Comparison of ENCODE assay signal across 9 cellular contexts in the genomic region with DNA sequence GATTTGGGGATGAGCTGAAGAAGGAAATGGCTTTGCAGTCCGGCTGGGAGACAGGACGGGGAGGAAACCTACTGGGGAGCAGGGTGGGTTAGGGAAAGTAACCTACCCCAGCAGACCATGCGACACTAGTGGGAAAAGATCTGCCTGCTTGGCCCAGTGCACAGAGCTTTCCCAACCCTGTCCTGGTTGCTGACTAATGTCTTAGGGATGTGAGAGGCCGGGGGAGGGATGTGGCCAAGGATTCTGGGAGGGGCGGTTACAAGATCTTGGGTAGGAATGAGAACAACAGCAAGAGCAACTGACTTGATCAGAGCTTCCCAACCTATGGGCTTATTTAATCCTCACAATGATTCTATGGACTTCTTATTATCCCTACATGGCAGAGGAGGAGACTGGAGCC. TPM values are rescaled to one million over a fixed set of nuclear protein-coding genes. Genes with fewer than 3 reads are reported as not detected.
DNase-seq lines count a peak whose midpoint lies in the region; TF ChIP-seq lines count a peak whose summit lies in the region.
"Had no signal": no experiment of that assay in that cellular context is flagged by ENCODE, and none has a peak within 500 bp of the region (broad histone marks: within the 10 kb centered on the region; RNA-seq: fewer than 3 reads in every experiment).

No MANE protein-coding gene starts in this region.

- H3K27me3 ChIP-seq in neural progenitor cell = no peaks in the 10 kb centered on the region

- H3K9me3 ChIP-seq in neural progenitor cell (ENCODE audit: low read depth) = no peaks in the 10 kb centered on the region

- H3K36me3 Mint-ChIP-seq in neural progenitor cell = no peaks in the 10 kb centered on the region
- no peaks in the 10 kb centered on the region for H3K36me3 Mint-ChIP-seq in activated T-helper 2 cell treated with anti-CD3 and anti-CD28 coated beads, Interferon-gamma antibody, Interleukin-2, Interleukin-4, amounts not matched to agents 10 μg/mL and 5 μg/mL and 100 μg/mL, durations not matched to agents 14 hours and 24 hours and 36 hours (ENCODE audit: low read depth)

- intact Hi-C loops in activated T-helper 2 cell treated with anti-CD3 and anti-CD28 coated beads, Interferon-gamma antibody, Interleukin-2, Interleukin-4, amounts not matched to agents 10 μg/mL and 5 μg/mL and 100 μg/mL, durations not matched to agents 14 hours and 24 hours and 36 hours (cut with micrococcal nuclease) = loop anchor here (5.0 kb wide), 1 partner anchor 116 kb away; no protein-coding TSS in a partner anchor

- DNase-seq in AG08396 (ENCODE audit: low spot score) (peak; percentile 90), RKO (ENCODE audit: low spot score) (peak; percentile 5), fibroblast of the aortic adventitia (ENCODE audit: low read depth) (peak; percentile 95), neural progenitor cell (ENCODE audit: low spot score) (no peak), NCI-H526 treated with DMSO at 0.1 percent for 48 hours (lab: John Stamatoyannopoulos, UW) (no peak), SK-N-DZ (ENCODE audit: low spot score) (no peak), SHP77 (lab: John Stamatoyannopoulos, UW) (no peak)
- DNase-seq in activated T-helper 2 cell treated with anti-CD3 and anti-CD28 coated beads, Interferon-gamma antibody, Interleukin-2, Interleukin-4, amounts not matched to agents 10 μg/mL and 5 μg/mL and 100 μg/mL, durations not matched to agents 14 hours and 24 hours and 36 hours (ENCODE audit: low spot score) = no peak

- H3K27ac ChIP-seq in neural progenitor cell = no peak overlapping the region
- H3K27ac ChIP-seq: C4-2B had no signal

- no peaks in the 10 kb centered on the region for H4K20me1 ChIP-seq in neural progenitor cell (ENCODE audit: low read depth)

- H3K4me1 Mint-ChIP-seq in neural progenitor cell = peaks cover 23% of the 10 kb centered on the region
- H3K4me1 Mint-ChIP-seq in activated T-helper 2 cell treated with anti-CD3 and anti-CD28 coated beads, Interferon-gamma antibody, Interleukin-2, Interleukin-4, amounts not matched to agents 10 μg/mL and 5 μg/mL and 100 μg/mL, durations not matched to agents 14 hours and 24 hours and 36 hours (ENCODE audit: low read depth) = no peaks in the 10 kb centered on the region

- H3K4me3 ChIP-seq in fibroblast of the aortic adventitia (ENCODE audit: low read depth, low read length) (no peak overlapping the region), neural progenitor cell (no peak overlapping the region)

- H3K27me3 Mint-ChIP-seq in neural progenitor cell (ENCODE audit: insufficient read depth, low read depth) = no peaks in the 10 kb centered on the region
- H3K27me3 Mint-ChIP-seq in activated T-helper 2 cell treated with anti-CD3 and anti-CD28 coated beads, Interferon-gamma antibody, Interleukin-2, Interleukin-4, amounts not matched to agents 10 μg/mL and 5 μg/mL and 100 μg/mL, durations not matched to agents 14 hours and 24 hours and 36 hours (ENCODE audit: low read depth) = peaks cover 3% of the 10 kb centered on the region

- no peak overlapping the region for H3K9ac ChIP-seq in neural progenitor cell

- H2AFZ ChIP-seq in neural progenitor cell (replicated peaks) = no peak overlapping the region

- H3F3A ChIP-seq in neural progenitor cell (ENCODE audit: low read depth) = no peaks in the 10 kb centered on the region

- no peak overlapping the region for H3K4me2 ChIP-seq in neural progenitor cell

- no peaks in the 10 kb centered on the region for H3K36me3 ChIP-seq in neural progenitor cell

- no peaks in the 10 kb centered on the region for H3K79me2 ChIP-seq in neural progenitor cell (ENCODE audit: low read depth)

- TF ChIP-seq CTCF in fibroblast of the aortic adventitia (IDR thresholded peaks at IDR 0.05; ENCODE audit: insufficient read depth, low read length) = peak; percentile 7
- TF ChIP-seq CTCF in neural progenitor cell (IDR thresholded peaks at IDR 0.05) = no peak

- H3K4me3 Mint-ChIP-seq in neural progenitor cell = no peak overlapping the region
- H3K4me3 Mint-ChIP-seq in activated T-helper 2 cell treated with anti-CD3 and anti-CD28 coated beads, Interferon-gamma antibody, Interleukin-2, Interleukin-4, amounts not matched to agents 10 μg/mL and 5 μg/mL and 100 μg/mL, durations not matched to agents 14 hours and 24 hours and 36 hours (ENCODE audit: low read depth) = no peak overlapping the region

- no peaks in the 10 kb centered on the region for H3K9me3 Mint-ChIP-seq in neural progenitor cell
- H3K9me3 Mint-ChIP-seq in activated T-helper 2 cell treated with anti-CD3 and anti-CD28 coated beads, Interferon-gamma antibody, Interleukin-2, Interleukin-4, amounts not matched to agents 10 μg/mL and 5 μg/mL and 100 μg/mL, durations not matched to agents 14 hours and 24 hours and 36 hours = no peaks in the 10 kb centered on the region

- H3K27ac Mint-ChIP-seq in neural progenitor cell = peak overlapping the region; percentile 21
- H3K27ac Mint-ChIP-seq in activated T-helper 2 cell treated with anti-CD3 and anti-CD28 coated beads, Interferon-gamma antibody, Interleukin-2, Interleukin-4, amounts not matched to agents 10 μg/mL and 5 μg/mL and 100 μg/mL, durations not matched to agents 14 hours and 24 hours and 36 hours = no peak overlapping the region

- peaks cover 9% of the 10 kb centered on the region for H3K4me1 ChIP-seq in neural progenitor cell

RNA-seq across cellular contexts. Expression of gene EIF5AL1, which starts 24.0 kb away (rescaled TPM):
- 1.5 TPM in 1 of 2 replicates, not detected in the other for total RNA-seq in fibroblast of the aortic adventitia (ENCODE audit: low replicate concordance)
- 0.24 and 0.31 TPM in 2 replicates for total RNA-seq in neural progenitor cell (ENCODE audit: low replicate concordance)
- 0.21 and 0.29 TPM in 2 replicates for polyA plus RNA-seq in SK-N-DZ (2014; cell fraction: cytosol; rRNA removed)
- polyA plus RNA-seq in SK-N-DZ (2014; cell fraction: nucleus; rRNA removed) = 0.11 and 0.13 TPM in 2 replicates
- total RNA-seq in activated T-helper 2 cell treated with anti-CD3 and anti-CD28 coated beads, Interferon-gamma antibody, Interleukin-2, Interleukin-4, amounts not matched to agents 10 μg/mL and 5 μg/mL and 100 μg/mL, durations not matched to agents 14 hours and 24 hours and 36 hours = 0.23 and 0.32 TPM in 2 replicates

RNA-seq across cellular contexts. Expression of gene ZCCHC24, which starts 42.9 kb away (rescaled TPM):
- total RNA-seq in fibroblast of the aortic adventitia (ENCODE audit: low replicate concordance) = 38.8 and 56.0 TPM in 2 replicates
- total RNA-seq in neural progenitor cell (ENCODE audit: low replicate concordance) = 5.9 and 10.7 TPM in 2 replicates
- polyA plus RNA-seq in SK-N-DZ (2014; cell fraction: cytosol; rRNA removed) = 1.1 and 2.0 TPM in 2 replicates
- 0.60 and 0.84 TPM in 2 replicates for polyA plus RNA-seq in SK-N-DZ (2014; cell fraction: nucleus; rRNA removed)
- 2.1 and 2.6 TPM in 2 replicates for total RNA-seq in activated T-helper 2 cell treated with anti-CD3 and anti-CD28 coated beads, Interferon-gamma antibody, Interleukin-2, Interleukin-4, amounts not matched to agents 10 μg/mL and 5 μg/mL and 100 μg/mL, durations not matched to agents 14 hours and 24 hours and 36 hours

Comparison
In these comparisons a context has a peak if more than half of its experiments do, and no peak if none do; other contexts are left out.
1. DNase-seq: peak in AG08396 (single experiment), RKO (single experiment) and fibroblast of the aortic adventitia (single experiment); none in neural progenitor cell (single experiment), NCI-H526 treated with DMSO at 0.1 percent for 48 hours (single experiment), SK-N-DZ (single experiment), SHP77 (0 of 2) and activated T-helper 2 cell treated with anti-CD3 and anti-CD28 coated beads, Interferon-gamma antibody, Interleukin-2, Interleukin-4, amounts not matched to agents 10 μg/mL and 5 μg/mL and 100 μg/mL, durations not matched to agents 14 hours and 24 hours and 36 hours (single experiment).